ENCODE assay signal across 14 cellular contexts in the genomic region with DNA sequence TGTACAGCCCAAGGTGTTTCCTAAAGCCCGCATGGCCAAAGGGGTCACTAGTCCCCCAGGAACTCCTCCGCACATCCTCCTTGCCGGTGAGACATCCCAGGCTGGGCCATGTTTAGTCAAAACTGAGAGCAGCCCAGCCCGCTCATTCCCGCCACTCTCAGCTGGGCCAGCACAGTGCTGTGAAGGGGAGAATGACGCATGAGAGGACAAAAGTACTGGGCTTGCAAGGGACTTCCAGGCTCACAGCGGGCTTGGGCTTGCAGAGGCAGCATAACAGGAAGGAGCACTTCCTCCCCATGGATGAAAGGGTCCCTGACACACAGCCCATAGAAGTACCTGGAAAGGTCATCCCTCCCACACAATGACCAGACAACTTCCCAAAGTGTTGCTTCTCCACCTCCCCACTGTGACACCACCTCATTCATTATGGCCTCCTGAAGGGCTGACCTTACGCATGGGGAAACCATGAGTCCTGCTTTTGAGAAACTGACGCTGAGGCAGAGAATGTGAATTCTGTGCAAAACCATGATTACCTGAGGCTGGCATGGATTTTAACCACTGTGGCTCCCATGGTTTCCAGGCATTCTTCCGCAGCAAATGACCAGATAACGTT. TPM values are rescaled to one million over a fixed set of nuclear protein-coding genes. Genes with fewer than 3 reads are reported as not detected.
DNase-seq lines count a peak whose midpoint lies in the region; ATAC-seq and TF ChIP-seq lines count a peak whose summit lies in the region.
"Had no signal": no experiment of that assay in that cellular context is flagged by ENCODE, and none has a peak within 500 bp of the region (broad histone marks: within the 10 kb centered on the region; RNA-seq: fewer than 3 reads in every experiment).

No MANE protein-coding gene starts in this region.

- H3K4me3 Mint-ChIP-seq in nephron progenitor cell: no peak overlapping the region
- H3K4me3 Mint-ChIP-seq: activated naive CD4-positive, alpha-beta T cell treated with anti-CD3 and anti-CD28 coated beads, Interleukin-2, amount 50 U/mL, for 24 hours had no signal

- H3K9ac ChIP-seq in BLaER1 (peak overlapping the region; percentile 1; the same call in 1 of the 2 replicates), SK-N-SH (no peak overlapping the region)

- H3K9me3 Mint-ChIP-seq in nephron progenitor cell: peaks cover 10% of the 10 kb centered on the region
- H3K9me3 Mint-ChIP-seq: activated naive CD4-positive, alpha-beta T cell treated with anti-CD3 and anti-CD28 coated beads, Interleukin-2, amount 50 U/mL, for 24 hours had no signal

- H3K36me3 ChIP-seq in BLaER1 (no peaks in the 10 kb centered on the region), SK-N-SH (replicated peaks in 1 of 2; ENCODE audit: control insufficient read depth in 1 of 2, insufficient read depth in 2 of 2, low read length in 1 of 2) (no peaks in the 10 kb centered on the region)
- H3K36me3 ChIP-seq: SJCRH30 had no signal

- no peak for TF ChIP-seq EP300 in SK-N-SH (IDR thresholded peaks at IDR 0.05; ENCODE audit: borderline replicate concordance in 1 of 2, low read depth in 1 of 2, low read length in 1 of 2)

- H3K27me3 ChIP-seq in BLaER1 (no peaks in the 10 kb centered on the region), foreskin keratinocyte (peaks cover 12% of the 10 kb centered on the region), SK-N-SH (ENCODE audit: insufficient read depth) (no peaks in the 10 kb centered on the region)
- H3K27me3 ChIP-seq: SJCRH30 had no signal

- H3K36me3 Mint-ChIP-seq in nephron progenitor cell (ENCODE audit: low read depth): no peaks in the 10 kb centered on the region

- POLR2A ChIA-PET in SK-N-SH (lab: Yijun Ruan, JAX): no interaction called here

- peaks cover 83% of the 10 kb centered on the region for H3K27me3 Mint-ChIP-seq in nephron progenitor cell (ENCODE audit: low read depth, poor library complexity)
- H3K27me3 Mint-ChIP-seq: activated naive CD4-positive, alpha-beta T cell treated with anti-CD3 and anti-CD28 coated beads, Interleukin-2, amount 50 U/mL, for 24 hours had no signal

- no peaks in the 10 kb centered on the region for H3K79me2 ChIP-seq in SK-N-SH (ENCODE audit: insufficient read depth)

- TF ChIP-seq RAD21 in SK-N-SH (IDR thresholded peaks at IDR 0.05; ENCODE audit: low read length): no peak

- CTCF ChIA-PET in SK-N-SH (lab: Yijun Ruan, JAX): no interaction called here

- peaks cover 69% of the 10 kb centered on the region for H3K4me1 Mint-ChIP-seq in nephron progenitor cell

- H2AFZ ChIP-seq in SK-N-SH (ENCODE audit: low read depth): no peak overlapping the region

- peak overlapping the region; percentile 77 for H3K4me2 ChIP-seq in BLaER1
- H3K4me2 ChIP-seq in SK-N-SH: no peak overlapping the region

- DNase-seq in foreskin keratinocyte (no peak), nephron progenitor cell (peak; percentile 35), NCI-H1417 treated with DMSO at 0.1 percent for 48 hours (lab: John Stamatoyannopoulos, UW) (no peak), amniotic stem cell (lab: John Stamatoyannopoulos, UW) (no peak), D341Med (ENCODE audit: low spot score) (no peak), SK-N-SH (no peak)
- DNase-seq: AML-193, GDM1, NCI-H526, SJCRH30 had no signal

- H3K9me3 ChIP-seq in BLaER1: peaks cover 3% of the 10 kb centered on the region; the same call in 1 of the 2 replicates
- no peaks in the 10 kb centered on the region for H3K9me3 ChIP-seq in SK-N-SH
- H3K9me3 ChIP-seq: SJCRH30 had no signal

- H3K9me2 ChIP-seq in SK-N-SH: no peaks in the 10 kb centered on the region

- no peaks in the 10 kb centered on the region for H3F3A ChIP-seq in SK-N-SH (replicated peaks; ENCODE audit: insufficient read depth)

- no peak for TF ChIP-seq CTCF in foreskin keratinocyte (conservative IDR thresholded peaks at IDR 0.05)
- TF ChIP-seq CTCF in nephron progenitor cell (IDR thresholded peaks at IDR 0.05): no peak
- no peak for TF ChIP-seq CTCF in SK-N-SH (IDR thresholded peaks at IDR 0.05)

- H3K4me1 ChIP-seq in BLaER1: peaks cover 98% of the 10 kb centered on the region
- peaks cover 5% of the 10 kb centered on the region for H3K4me1 ChIP-seq in foreskin keratinocyte
- no peaks in the 10 kb centered on the region for H3K4me1 ChIP-seq in SK-N-SH (ENCODE audit: control insufficient read depth in 1 of 2, insufficient read depth in 2 of 2, low read depth in 1 of 2, low read length in 1 of 2)
- H3K4me1 ChIP-seq: SJCRH30 had no signal

- no peaks in the 10 kb centered on the region for H4K20me1 ChIP-seq in BLaER1
- no peaks in the 10 kb centered on the region for H4K20me1 ChIP-seq in SK-N-SH (ENCODE audit: insufficient read depth)

- H3K4me3 ChIP-seq in BLaER1 (no peak overlapping the region), SK-N-SH (ENCODE audit: low read depth in 2 of 2, low read length in 1 of 2) (no peak overlapping the region)
- H3K4me3 ChIP-seq: coronary artery, SJCRH30 had no signal

- peak overlapping the region; percentile 19 for H3K27ac Mint-ChIP-seq in nephron progenitor cell
- H3K27ac Mint-ChIP-seq: activated naive CD4-positive, alpha-beta T cell treated with anti-CD3 and anti-CD28 coated beads, Interleukin-2, amount 50 U/mL, for 24 hours had no signal

- H3K27ac ChIP-seq in BLaER1: peak overlapping the region; percentile 85
- no peak overlapping the region for H3K27ac ChIP-seq in foreskin keratinocyte
- H3K27ac ChIP-seq in SK-N-SH (ENCODE audit: low read depth in 2 of 2, low read length in 1 of 2): no peak overlapping the region
- H3K27ac ChIP-seq: SJCRH30 had no signal

- 98% methylated on average over 11 of the region's 11 CpGs for WGBS in SK-N-SH (ENCODE audit: low lambda C conversion rate)

- ATAC-seq in HG02852 (IDR thresholded peaks at IDR 0.05; ENCODE audit: unreplicated experiment) (peak; percentile 43), foreskin keratinocyte (peak; percentile 53)

TF ChIP-seq in SK-N-SH, 30 proteins besides CTCF, POLR2A, EP300 and RAD21:
- TF ChIP-seq RCOR1 (IDR thresholded peaks at IDR 0.05; ENCODE audit: low read length): no peak
TF ChIP-seq in SK-N-SH: peak in this region for 0.

RNA-seq across cellular contexts. Expression of a gene that starts 19.1 kb away (rescaled TPM):
- total RNA-seq in foreskin keratinocyte: 125 and 134 TPM in 2 replicates
- polyA plus RNA-seq in foreskin keratinocyte (29.0 and 33.9 TPM in 2 replicates), SK-N-SH (2012; rRNA removed) (14.5 and 17.4 TPM in 2 replicates)
- polyA plus RNA-seq in SK-N-SH (2012; cell fraction: cytosol; rRNA removed): 14.8 and 15.5 TPM in 2 replicates
- 11.9 and 17.6 TPM in 2 replicates for polyA plus RNA-seq in SK-N-SH (2012; cell fraction: nucleus; rRNA removed)
